1 cellular context compared by ENCODE assay signal in genomic region chr17:39927101-39927927, GRCh38.
A peak's percentile ranks its signal among the peaks of the same experiment; 100 is the strongest.
TF ChIP-seq lines count a peak whose summit lies in the region.

Gene LRRC3C, plus strand, starts transcription at chr17:39927732. Its CDS starts 13,792 bp downstream, at chr17:39941524.
Gene ORMDL3, minus strand, starts transcription at chr17:39927601. Its CDS starts 3,398 bp downstream, at chr17:39924203.

TF ChIP-seq in HepG2, 621 proteins besides CTCF, POLR2A, EP300 and RAD21 (continued from another document and continues in another):
- TF ChIP-seq LBX2 (CRISPR knock-in tag; IDR thresholded peaks at IDR 0.05; ENCODE audit: borderline replicate concordance) (0 out of 2 replicates have a peak, but pooled peaks have one; percentile 77), ZNF263 (CRISPR knock-in tag; IDR thresholded peaks at IDR 0.05) (peak; percentile 8), ZNF672 (CRISPR knock-in tag; IDR thresholded peaks at IDR 0.05) (no peak), ZNF329 (CRISPR knock-in tag; IDR thresholded peaks at IDR 0.05; ENCODE audit: low read depth) (peak; percentile 63; the same call in 1 of the 2 replicates), SALL1 (CRISPR knock-in tag; IDR thresholded peaks at IDR 0.05) (peak; percentile 60; the same call in 1 of the 2 replicates), GPN1 (CRISPR knock-in tag; IDR thresholded peaks at IDR 0.05; ENCODE audit: borderline replicate concordance) (no peak), ZFP36L2 (CRISPR knock-in tag; IDR thresholded peaks at IDR 0.05) (peak; percentile 66; the same call in 1 of the 2 replicates), ZNF513 (CRISPR knock-in tag; conservative IDR thresholded peaks at IDR 0.05) (peak; percentile 99; the same call in 1 of the 2 replicates), ZNF230 (CRISPR knock-in tag; IDR thresholded peaks at IDR 0.05) (peak; percentile 77), ZNF546 (CRISPR knock-in tag; conservative IDR thresholded peaks at IDR 0.05) (no peak; the same call in 1 of the 2 replicates), FUBP1 (CRISPR knock-in tag; IDR thresholded peaks at IDR 0.05; ENCODE audit: borderline replicate concordance) (no peak), TGIF2 (CRISPR knock-in tag; IDR thresholded peaks at IDR 0.05) (peak; percentile 51), MYC (CRISPR knock-in tag; IDR thresholded peaks at IDR 0.05; ENCODE audit: borderline replicate concordance) (peak; percentile 67; the same call in 1 of the 2 replicates), ZNF326 (CRISPR knock-in tag; IDR thresholded peaks at IDR 0.05; ENCODE audit: borderline replicate concordance) (no peak), ZNF616 (CRISPR knock-in tag; IDR thresholded peaks at IDR 0.05; ENCODE audit: low read depth) (peak; percentile 24; the same call in 1 of the 2 replicates), PHF21A (CRISPR knock-in tag; IDR thresholded peaks at IDR 0.05) (peak; percentile 89; the same call in 1 of the 2 replicates), NFE2L2 (IDR thresholded peaks at IDR 0.05; ENCODE audit: low read length) (no peak), ADNP (CRISPR knock-in tag; IDR thresholded peaks at IDR 0.05) (no peak), SP4 (CRISPR knock-in tag; IDR thresholded peaks at IDR 0.05) (no peak; the same call in 1 of the 2 replicates), ZNF598 (CRISPR knock-in tag; IDR thresholded peaks at IDR 0.05; ENCODE audit: borderline replicate concordance) (no peak), NFKBIZ (CRISPR knock-in tag; IDR thresholded peaks at IDR 0.05) (peak; percentile 24; the same call in 1 of the 2 replicates), ZSCAN31 (CRISPR knock-in tag; IDR thresholded peaks at IDR 0.05; ENCODE audit: low read depth) (no peak; the same call in 1 of the 2 replicates), ZNF549 (CRISPR knock-in tag; IDR thresholded peaks at IDR 0.05) (peak; percentile 54; the same call in 1 of the 2 replicates), ZNF512B (CRISPR knock-in tag; IDR thresholded peaks at IDR 0.05; ENCODE audit: borderline replicate concordance) (no peak; the same call in 1 of the 2 replicates), ZNF468 (CRISPR knock-in tag; IDR thresholded peaks at IDR 0.05) (no peak), MIER2 (CRISPR knock-in tag; IDR thresholded peaks at IDR 0.05) (no peak)
- TF ChIP-seq, protein P1, sequence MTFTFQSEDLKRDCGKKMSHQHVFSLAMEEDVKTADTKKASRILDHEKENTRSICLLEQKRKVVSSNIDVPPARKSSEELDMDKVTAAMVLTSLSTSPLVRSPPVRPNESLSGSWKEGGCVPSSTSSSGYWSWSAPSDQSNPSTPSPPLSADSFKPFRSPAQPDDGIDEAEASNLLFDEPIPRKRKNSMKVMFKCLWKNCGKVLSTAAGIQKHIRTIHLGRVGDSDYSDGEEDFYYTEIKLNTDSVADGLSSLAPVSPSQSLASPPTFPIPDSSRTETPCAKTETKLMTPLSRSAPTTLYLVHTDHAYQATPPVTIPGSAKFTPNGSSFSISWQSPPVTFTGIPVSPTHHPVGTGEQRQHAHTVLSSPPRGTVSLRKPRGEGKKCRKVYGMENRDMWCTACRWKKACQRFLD (CRISPR knock-in tag; IDR thresholded peaks at IDR 0.05; ENCODE audit: borderline replicate concordance): no peak; the same call in 1 of the 2 replicates
- TF ChIP-seq, protein P2, sequence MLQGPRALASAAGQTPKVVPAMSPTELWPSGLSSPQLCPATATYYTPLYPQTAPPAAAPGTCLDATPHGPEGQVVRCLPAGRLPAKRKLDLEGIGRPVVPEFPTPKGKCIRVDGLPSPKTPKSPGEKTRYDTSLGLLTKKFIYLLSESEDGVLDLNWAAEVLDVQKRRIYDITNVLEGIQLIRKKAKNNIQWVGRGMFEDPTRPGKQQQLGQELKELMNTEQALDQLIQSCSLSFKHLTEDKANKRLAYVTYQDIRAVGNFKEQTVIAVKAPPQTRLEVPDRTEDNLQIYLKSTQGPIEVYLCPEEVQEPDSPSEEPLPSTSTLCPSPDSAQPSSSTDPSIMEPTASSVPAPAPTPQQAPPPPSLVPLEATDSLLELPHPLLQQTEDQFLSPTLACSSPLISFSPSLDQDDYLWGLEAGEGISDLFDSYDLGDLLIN (CRISPR knock-in tag; IDR thresholded peaks at IDR 0.05; ENCODE audit: borderline replicate concordance): peak; percentile 85; the same call in 1 of the 2 replicates
- TF ChIP-seq, protein P3, sequence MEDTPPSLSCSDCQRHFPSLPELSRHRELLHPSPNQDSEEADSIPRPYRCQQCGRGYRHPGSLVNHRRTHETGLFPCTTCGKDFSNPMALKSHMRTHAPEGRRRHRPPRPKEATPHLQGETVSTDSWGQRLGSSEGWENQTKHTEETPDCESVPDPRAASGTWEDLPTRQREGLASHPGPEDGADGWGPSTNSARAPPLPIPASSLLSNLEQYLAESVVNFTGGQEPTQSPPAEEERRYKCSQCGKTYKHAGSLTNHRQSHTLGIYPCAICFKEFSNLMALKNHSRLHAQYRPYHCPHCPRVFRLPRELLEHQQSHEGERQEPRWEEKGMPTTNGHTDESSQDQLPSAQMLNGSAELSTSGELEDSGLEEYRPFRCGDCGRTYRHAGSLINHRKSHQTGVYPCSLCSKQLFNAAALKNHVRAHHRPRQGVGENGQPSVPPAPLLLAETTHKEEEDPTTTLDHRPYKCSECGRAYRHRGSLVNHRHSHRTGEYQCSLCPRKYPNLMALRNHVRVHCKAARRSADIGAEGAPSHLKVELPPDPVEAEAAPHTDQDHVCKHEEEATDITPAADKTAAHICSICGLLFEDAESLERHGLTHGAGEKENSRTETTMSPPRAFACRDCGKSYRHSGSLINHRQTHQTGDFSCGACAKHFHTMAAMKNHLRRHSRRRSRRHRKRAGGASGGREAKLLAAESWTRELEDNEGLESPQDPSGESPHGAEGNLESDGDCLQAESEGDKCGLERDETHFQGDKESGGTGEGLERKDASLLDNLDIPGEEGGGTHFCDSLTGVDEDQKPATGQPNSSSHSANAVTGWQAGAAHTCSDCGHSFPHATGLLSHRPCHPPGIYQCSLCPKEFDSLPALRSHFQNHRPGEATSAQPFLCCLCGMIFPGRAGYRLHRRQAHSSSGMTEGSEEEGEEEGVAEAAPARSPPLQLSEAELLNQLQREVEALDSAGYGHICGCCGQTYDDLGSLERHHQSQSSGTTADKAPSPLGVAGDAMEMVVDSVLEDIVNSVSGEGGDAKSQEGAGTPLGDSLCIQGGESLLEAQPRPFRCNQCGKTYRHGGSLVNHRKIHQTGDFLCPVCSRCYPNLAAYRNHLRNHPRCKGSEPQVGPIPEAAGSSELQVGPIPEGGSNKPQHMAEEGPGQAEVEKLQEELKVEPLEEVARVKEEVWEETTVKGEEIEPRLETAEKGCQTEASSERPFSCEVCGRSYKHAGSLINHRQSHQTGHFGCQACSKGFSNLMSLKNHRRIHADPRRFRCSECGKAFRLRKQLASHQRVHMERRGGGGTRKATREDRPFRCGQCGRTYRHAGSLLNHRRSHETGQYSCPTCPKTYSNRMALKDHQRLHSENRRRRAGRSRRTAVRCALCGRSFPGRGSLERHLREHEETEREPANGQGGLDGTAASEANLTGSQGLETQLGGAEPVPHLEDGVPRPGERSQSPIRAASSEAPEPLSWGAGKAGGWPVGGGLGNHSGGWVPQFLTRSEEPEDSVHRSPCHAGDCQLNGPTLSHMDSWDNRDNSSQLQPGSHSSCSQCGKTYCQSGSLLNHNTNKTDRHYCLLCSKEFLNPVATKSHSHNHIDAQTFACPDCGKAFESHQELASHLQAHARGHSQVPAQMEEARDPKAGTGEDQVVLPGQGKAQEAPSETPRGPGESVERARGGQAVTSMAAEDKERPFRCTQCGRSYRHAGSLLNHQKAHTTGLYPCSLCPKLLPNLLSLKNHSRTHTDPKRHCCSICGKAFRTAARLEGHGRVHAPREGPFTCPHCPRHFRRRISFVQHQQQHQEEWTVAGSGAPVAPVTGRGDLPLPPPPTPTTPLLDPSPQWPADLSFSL (CRISPR knock-in tag; IDR thresholded peaks at IDR 0.05): no peak
- TF ChIP-seq, protein P4, sequence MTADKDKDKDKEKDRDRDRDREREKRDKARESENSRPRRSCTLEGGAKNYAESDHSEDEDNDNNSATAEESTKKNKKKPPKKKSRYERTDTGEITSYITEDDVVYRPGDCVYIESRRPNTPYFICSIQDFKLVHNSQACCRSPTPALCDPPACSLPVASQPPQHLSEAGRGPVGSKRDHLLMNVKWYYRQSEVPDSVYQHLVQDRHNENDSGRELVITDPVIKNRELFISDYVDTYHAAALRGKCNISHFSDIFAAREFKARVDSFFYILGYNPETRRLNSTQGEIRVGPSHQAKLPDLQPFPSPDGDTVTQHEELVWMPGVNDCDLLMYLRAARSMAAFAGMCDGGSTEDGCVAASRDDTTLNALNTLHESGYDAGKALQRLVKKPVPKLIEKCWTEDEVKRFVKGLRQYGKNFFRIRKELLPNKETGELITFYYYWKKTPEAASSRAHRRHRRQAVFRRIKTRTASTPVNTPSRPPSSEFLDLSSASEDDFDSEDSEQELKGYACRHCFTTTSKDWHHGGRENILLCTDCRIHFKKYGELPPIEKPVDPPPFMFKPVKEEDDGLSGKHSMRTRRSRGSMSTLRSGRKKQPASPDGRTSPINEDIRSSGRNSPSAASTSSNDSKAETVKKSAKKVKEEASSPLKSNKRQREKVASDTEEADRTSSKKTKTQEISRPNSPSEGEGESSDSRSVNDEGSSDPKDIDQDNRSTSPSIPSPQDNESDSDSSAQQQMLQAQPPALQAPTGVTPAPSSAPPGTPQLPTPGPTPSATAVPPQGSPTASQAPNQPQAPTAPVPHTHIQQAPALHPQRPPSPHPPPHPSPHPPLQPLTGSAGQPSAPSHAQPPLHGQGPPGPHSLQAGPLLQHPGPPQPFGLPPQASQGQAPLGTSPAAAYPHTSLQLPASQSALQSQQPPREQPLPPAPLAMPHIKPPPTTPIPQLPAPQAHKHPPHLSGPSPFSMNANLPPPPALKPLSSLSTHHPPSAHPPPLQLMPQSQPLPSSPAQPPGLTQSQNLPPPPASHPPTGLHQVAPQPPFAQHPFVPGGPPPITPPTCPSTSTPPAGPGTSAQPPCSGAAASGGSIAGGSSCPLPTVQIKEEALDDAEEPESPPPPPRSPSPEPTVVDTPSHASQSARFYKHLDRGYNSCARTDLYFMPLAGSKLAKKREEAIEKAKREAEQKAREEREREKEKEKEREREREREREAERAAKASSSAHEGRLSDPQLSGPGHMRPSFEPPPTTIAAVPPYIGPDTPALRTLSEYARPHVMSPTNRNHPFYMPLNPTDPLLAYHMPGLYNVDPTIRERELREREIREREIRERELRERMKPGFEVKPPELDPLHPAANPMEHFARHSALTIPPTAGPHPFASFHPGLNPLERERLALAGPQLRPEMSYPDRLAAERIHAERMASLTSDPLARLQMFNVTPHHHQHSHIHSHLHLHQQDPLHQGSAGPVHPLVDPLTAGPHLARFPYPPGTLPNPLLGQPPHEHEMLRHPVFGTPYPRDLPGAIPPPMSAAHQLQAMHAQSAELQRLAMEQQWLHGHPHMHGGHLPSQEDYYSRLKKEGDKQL (CRISPR knock-in tag; IDR thresholded peaks at IDR 0.05; ENCODE audit: low read depth): 0 out of 2 replicates have a peak, but pooled peaks have one; percentile 18
- TF ChIP-seq, protein P5, sequence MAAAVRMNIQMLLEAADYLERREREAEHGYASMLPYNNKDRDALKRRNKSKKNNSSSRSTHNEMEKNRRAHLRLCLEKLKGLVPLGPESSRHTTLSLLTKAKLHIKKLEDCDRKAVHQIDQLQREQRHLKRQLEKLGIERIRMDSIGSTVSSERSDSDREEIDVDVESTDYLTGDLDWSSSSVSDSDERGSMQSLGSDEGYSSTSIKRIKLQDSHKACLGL (CRISPR knock-in tag; IDR thresholded peaks at IDR 0.05): 0 out of 2 replicates have a peak, but pooled peaks have one; percentile 14
